In genomic region chr2:68488605-68489004, GRCh38 we compare ENCODE assay signal across 7 cellular contexts. TPM values are rescaled to one million over a fixed set of nuclear protein-coding genes. Genes with fewer than 3 reads are reported as not detected.
A peak's percentile ranks its signal among the peaks of the same experiment; 100 is the strongest.
DNase-seq lines count a peak whose midpoint lies in the region; ATAC-seq, FAIRE-seq and TF ChIP-seq lines count a peak whose summit lies in the region.
"Not testable (repeated sequence)": the region's sequence is repeated elsewhere in the genome, so short reads cannot be mapped to it uniquely, and the experiment has no call there.

No MANE protein-coding gene starts in this region.

- not testable (repeated sequence) for H3K9ac ChIP-seq in adipocyte (ENCODE audit: low read length)

- in situ Hi-C loops in GM13976 (cut with MboI; ENCODE audit: low sequenced_read_pairs, unreplicated experiment): loop anchor here (25.0 kb wide), 1 partner anchor 224 kb away; no protein-coding TSS in a partner anchor

- not testable (repeated sequence) for H3K27me3 ChIP-seq in adipocyte (replicated peaks; ENCODE audit: control insufficient read depth, insufficient read depth, low read length); bronchial epithelial cell (ENCODE audit: control insufficient read depth, insufficient read depth, low read length)

- not testable (repeated sequence) for H3K9me3 ChIP-seq in adipocyte (ENCODE audit: control insufficient read depth, low read length)

- peak; percentile 32 for DNase-seq in GM13976 (ENCODE audit: low spot score)
- peak; percentile 18 for DNase-seq in adipocyte (ENCODE audit: low read depth)
- DNase-seq in bronchial epithelial cell (ENCODE audit: low read depth): peak; percentile 47
- DNase-seq in kidney tubule cell (ENCODE audit: low spot score): peak; percentile 7

- not testable (repeated sequence) for H3K4me1 ChIP-seq in adipocyte (ENCODE audit: control insufficient read depth, insufficient read depth, low read length)

- H3K4me3 ChIP-seq in adipocyte (ENCODE audit: low read length); bronchial epithelial cell (ENCODE audit: low read depth, low read length): not testable (repeated sequence)

- not testable (repeated sequence) for TF ChIP-seq CTCF in GM13976 (IDR thresholded peaks at IDR 0.05; ENCODE audit: borderline replicate concordance, control extremely low read depth, extremely low read depth, insufficient read depth, missing control alignments); bronchial epithelial cell (IDR thresholded peaks at IDR 0.05; ENCODE audit: insufficient read depth, low read length, severe bottlenecking)

- peak; percentile 83 for ATAC-seq in GM21360 (IDR thresholded peaks at IDR 0.05; ENCODE audit: unreplicated experiment)
- peak; percentile 55 for ATAC-seq in HG02870 (IDR thresholded peaks at IDR 0.05; ENCODE audit: unreplicated experiment)
- ATAC-seq in HG03565 (IDR thresholded peaks at IDR 0.05; ENCODE audit: unreplicated experiment): peak; percentile 51

- not testable (repeated sequence) for H3K36me3 ChIP-seq in adipocyte (ENCODE audit: control insufficient read depth, insufficient read depth, low read length, severe bottlenecking); bronchial epithelial cell (ENCODE audit: control insufficient read depth, insufficient read depth, low read length)

- FAIRE-seq in bronchial epithelial cell (lab: Jason Lieb, UNC): not testable (repeated sequence)

RNA-seq across cellular contexts. Expression of gene APLF, which starts 21.2 kb away (rescaled TPM):
- total RNA-seq in bronchial epithelial cell: 4.2 and 6.1 TPM in 2 replicates

RNA-seq across cellular contexts. Expression of gene FBXO48, which starts 21.5 kb away (rescaled TPM):
- 0.26 and 0.64 TPM in 2 replicates for total RNA-seq in bronchial epithelial cell
